ENCODE assay signal across 8 cellular contexts in the genomic region with DNA sequence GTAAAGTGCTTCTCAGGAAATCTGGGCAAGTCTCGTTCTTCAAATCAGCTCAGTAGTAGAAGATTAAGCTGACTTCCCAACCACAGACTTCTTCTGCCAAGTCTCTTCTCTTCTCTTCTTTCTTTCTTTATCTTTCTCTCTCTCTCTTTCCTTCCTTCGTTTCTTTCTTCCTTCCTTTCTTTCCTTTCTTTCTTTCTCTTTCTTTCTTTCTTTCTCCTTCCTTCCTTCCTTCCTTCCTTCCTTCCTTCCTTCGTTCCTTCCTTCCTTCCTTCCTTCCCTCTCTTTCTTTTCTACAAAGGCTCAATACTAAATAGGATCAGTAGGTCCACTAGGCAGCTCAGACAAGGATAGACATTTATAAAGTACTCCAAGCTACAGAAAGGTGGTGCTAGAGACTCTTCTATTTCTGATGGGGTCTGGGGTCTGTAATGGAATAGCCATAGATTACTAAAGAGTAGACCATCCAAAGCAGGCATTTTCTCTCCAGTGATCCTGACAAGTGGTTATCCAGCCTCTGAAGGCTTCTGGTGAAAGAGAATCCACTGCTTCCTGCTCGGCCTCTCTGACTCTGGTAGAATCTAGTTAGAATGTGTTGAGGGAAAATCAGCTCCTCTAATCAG.
DNase-seq lines count a peak whose midpoint lies in the region; ATAC-seq, FAIRE-seq and TF ChIP-seq lines count a peak whose summit lies in the region.

No MANE protein-coding gene starts in this region.

- peaks cover 37% of the 10 kb centered on the region for H3K4me1 ChIP-seq in A549
- H3K4me1 ChIP-seq in H1 (replicated peaks in 1 of 4; ENCODE audit: control insufficient read depth in 3 of 4, insufficient read depth in 4 of 4, low read length in 3 of 4): no peaks in the 10 kb centered on the region

- no peak overlapping the region for H3K9ac ChIP-seq in H1 (replicated peaks in 1 of 4; ENCODE audit: extremely low read depth in 1 of 4, low read depth in 3 of 4, low read length in 3 of 4)

- POLR2A ChIA-PET in A549 (lab: Yijun Ruan, JAX) (interaction anchor here (1.0 kb wide), 1 partner anchor 357 kb away, joined by 3 read pairs; no protein-coding TSS in a partner anchor), H1 (lab: Charles Lee; ENCODE audit: partially characterized antibody) (no interaction called here)

- no peaks in the 10 kb centered on the region for H3K23me2 ChIP-seq in H1 (ENCODE audit: low read depth, low read length)

- H3K79me1 ChIP-seq in H1 (ENCODE audit: low read depth, low read length): no peaks in the 10 kb centered on the region

- H4K5ac ChIP-seq in H1 (ENCODE audit: insufficient read length, low read depth, low read length): no peak overlapping the region

- H3K27ac ChIP-seq in A549 (peak overlapping the region; percentile 51 to 85; a peak in 4 of 6 replicates), H1 (ENCODE audit: low read depth, low read length) (no peak overlapping the region)

- WGBS in A549 (ENCODE audit: missing lambda C conversion rate): 83% methylated on average over 3 of the region's 4 CpGs
- WGBS in H1 (ENCODE audit: extremely low coverage in 1 of 2, insufficient coverage in 1 of 2, insufficient read length in 1 of 2, insufficient replicate concordance in 2 of 2, low coverage in 1 of 2, low lambda C conversion rate in 2 of 2, missing lambda C conversion rate in 1 of 2), 2 experiments: 84% methylated on average over 4 of the region's 4 CpGs; no CpG with 5 or more reads in 1 of the 2 experiments

- no peaks in the 10 kb centered on the region for H3K36me3 ChIP-seq in H1 (ENCODE audit: control insufficient read depth in 2 of 4, insufficient read depth in 4 of 4, low read length in 3 of 4)

- no peak overlapping the region for H3K23ac ChIP-seq in H1 (ENCODE audit: insufficient read length)

- H4K91ac ChIP-seq in H1 (replicated peaks; ENCODE audit: insufficient read length, low read length): no peak overlapping the region

- H3K79me2 ChIP-seq in H1 (ENCODE audit: control insufficient read depth in 1 of 2, insufficient read depth in 2 of 2, low read length in 2 of 2): no peaks in the 10 kb centered on the region

- peak in 1 of 2 experiments; percentile 70; a peak in 3 of 6 replicates for ATAC-seq in A549

- DNase-seq in A549 (ENCODE audit: low read depth in 1 of 2, low spot score in 1 of 2) (peak; percentile 3 to 47), GM18507 (ENCODE audit: extremely low spot score, insufficient read length, low read depth) (no peak), NCI-H524 treated with DMSO at 0.1 percent for 48 hours (lab: John Stamatoyannopoulos, UW) (peak; percentile 66), H1 (ENCODE audit: low read depth in 1 of 2, low spot score in 2 of 2) (no peak), posterior vena cava (ENCODE audit: low spot score) (no peak), NCI-H226 (no peak), activated gamma-delta T cell (lab: John Stamatoyannopoulos, UW) (no peak), medulla oblongata (ENCODE audit: extremely low spot score) (no peak)

- no peak overlapping the region for H2BK120ac ChIP-seq in H1 (replicated peaks; ENCODE audit: low read depth, low read length)

- H3K4me3 ChIP-seq in A549 (no peak overlapping the region), H1 (ENCODE audit: extremely low read depth in 1 of 4, insufficient read depth in 2 of 4, low read depth in 3 of 4, low read length in 4 of 4) (no peak overlapping the region)

- no peak overlapping the region for H2BK20ac ChIP-seq in H1 (ENCODE audit: low read length)

- H3K14ac ChIP-seq in H1 (ENCODE audit: insufficient read length): no peak overlapping the region

- FAIRE-seq in A549 (lab: Jason Lieb, UNC): no peak
- peak; percentile 33 for FAIRE-seq in GM18507 (lab: Jason Lieb, UNC)
- FAIRE-seq in H1 (lab: Jason Lieb, UNC): no peak

- TF ChIP-seq POLR2A in A549 (IDR thresholded peaks at IDR 0.05; ENCODE audit: low read length) (no peak), H1 (IDR thresholded peaks at IDR 0.05; ENCODE audit: control extremely low read depth in 1 of 2, low read depth in 2 of 2, low read length in 2 of 2) (no peak)

- H3K56ac ChIP-seq in H1 (replicated peaks; ENCODE audit: insufficient read length, low read depth, low read length): no peak overlapping the region

- H4K8ac ChIP-seq in H1 (ENCODE audit: extremely low read depth, insufficient read depth, low read length): no peak overlapping the region

- TF ChIP-seq CTCF in A549 (IDR thresholded peaks at IDR 0.05) (peak; percentile 32), H1 (IDR thresholded peaks at IDR 0.05; ENCODE audit: control extremely low read depth in 1 of 3, insufficient read depth in 1 of 3, low read depth in 1 of 3, low read length in 3 of 3) (peak in 2 of 3 experiments; percentile 44 to 61; a peak in 2 of 4 replicates)

- H3K9me3 ChIP-seq in A549: no peaks in the 10 kb centered on the region; the same call in 2 of the 3 replicates
- H3K9me3 ChIP-seq in H1 (ENCODE audit: insufficient read depth in 2 of 2, low read depth in 1 of 2, low read length in 1 of 2): no peaks in the 10 kb centered on the region

- no peak for TF ChIP-seq EP300 in A549 (IDR thresholded peaks at IDR 0.05)
- no peak for TF ChIP-seq EP300 in H1 (IDR thresholded peaks at IDR 0.05; ENCODE audit: borderline replicate concordance in 1 of 2, low read depth in 2 of 2, low read length in 2 of 2)

- H3K4ac ChIP-seq in H1 (replicated peaks; ENCODE audit: insufficient read length, low read depth, low read length): no peak overlapping the region

- H2AFZ ChIP-seq in H1 (ENCODE audit: low read length): no peak overlapping the region

- no peak overlapping the region for H3K4me2 ChIP-seq in A549
- H3K4me2 ChIP-seq in H1 (ENCODE audit: insufficient read depth in 1 of 2, low read depth in 2 of 2, low read length in 2 of 2): no peak overlapping the region

- intact Hi-C loops in posterior vena cava (cut with DNase I): no loop called here

- H2BK5ac ChIP-seq in H1 (ENCODE audit: low read depth, low read length): no peak overlapping the region

- H2AK5ac ChIP-seq in H1 (ENCODE audit: low read depth, low read length): no peak overlapping the region

- no peak overlapping the region for H2BK12ac ChIP-seq in H1 (ENCODE audit: low read depth, low read length)

- H2BK15ac ChIP-seq in H1 (ENCODE audit: low read length): no peak overlapping the region

- CTCF ChIA-PET in A549 (lab: Yijun Ruan, JAX): interaction anchor here (0.5 to 1.9 kb wide), 11 partner anchors 10 to 676 kb away, joined by 3 to 10 read pairs (median 3); no protein-coding TSS in a partner anchor
- CTCF ChIA-PET in H1 (lab: Charles Lee; ENCODE audit: partially characterized antibody): interaction anchor here (0.5 to 4.3 kb wide), 64 partner anchors 9 to 830 kb away, joined by 3 to 25 read pairs (median 4); no protein-coding TSS in a partner anchor

- no peaks in the 10 kb centered on the region for H3K27me3 ChIP-seq in H1 (replicated peaks in 1 of 4; ENCODE audit: control insufficient read depth in 3 of 4, extremely low read depth in 1 of 4, insufficient read depth in 3 of 4, low read length in 3 of 4)

- TF ChIP-seq RAD21 in A549 (conservative IDR thresholded peaks at IDR 0.05 in 1 of 2, IDR thresholded peaks at IDR 0.05 in 1 of 2) (peak; percentile 56 to 61), H1 (IDR thresholded peaks at IDR 0.05 in 1 of 2, conservative IDR thresholded peaks at IDR 0.05 in 1 of 2; ENCODE audit: low read depth in 2 of 2, low read length in 2 of 2) (peak; percentile 80 to 85)

- no peak overlapping the region for H3K18ac ChIP-seq in H1 (ENCODE audit: extremely low read depth, low read length)

- no peaks in the 10 kb centered on the region for H4K20me1 ChIP-seq in H1 (replicated peaks in 1 of 2; ENCODE audit: control insufficient read depth in 1 of 2, insufficient read depth in 2 of 2, low read length in 2 of 2)

TF ChIP-seq in A549, 52 proteins besides CTCF, POLR2A, EP300 and RAD21:
- TF ChIP-seq, protein P1, sequence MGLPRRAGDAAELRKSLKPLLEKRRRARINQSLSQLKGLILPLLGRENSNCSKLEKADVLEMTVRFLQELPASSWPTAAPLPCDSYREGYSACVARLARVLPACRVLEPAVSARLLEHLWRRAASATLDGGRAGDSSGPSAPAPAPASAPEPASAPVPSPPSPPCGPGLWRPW (IDR thresholded peaks at IDR 0.05): no peak
- TF ChIP-seq EHF (CRISPR knock-in tag; IDR thresholded peaks at IDR 0.05) (no peak), FOSL2 (IDR thresholded peaks at IDR 0.05) (no peak), FOSL2 (CRISPR knock-in tag; IDR thresholded peaks at IDR 0.05) (no peak), SMC3 (IDR thresholded peaks at IDR 0.05) (peak; percentile 46)

TF ChIP-seq in H1, 55 proteins besides CTCF, POLR2A, EP300 and RAD21 (continues in another document):
- TF ChIP-seq CBX5 (IDR thresholded peaks at IDR 0.05; ENCODE audit: low read depth, low read length): no peak
- no peak for TF ChIP-seq TCF12 (IDR thresholded peaks at IDR 0.05; ENCODE audit: low read depth, low read length)
- TF ChIP-seq POU5F1 (IDR thresholded peaks at IDR 0.05; ENCODE audit: low read depth, low read length): no peak
- TF ChIP-seq, protein P2, sequence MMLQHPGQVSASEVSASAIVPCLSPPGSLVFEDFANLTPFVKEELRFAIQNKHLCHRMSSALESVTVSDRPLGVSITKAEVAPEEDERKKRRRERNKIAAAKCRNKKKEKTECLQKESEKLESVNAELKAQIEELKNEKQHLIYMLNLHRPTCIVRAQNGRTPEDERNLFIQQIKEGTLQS (IDR thresholded peaks at IDR 0.05; ENCODE audit: insufficient read depth, low read depth, low read length): no peak
- no peak for TF ChIP-seq SAP30 (IDR thresholded peaks at IDR 0.05; ENCODE audit: insufficient read depth, insufficient replicate concordance, low read length)
- no peak for TF ChIP-seq GABPA (IDR thresholded peaks at IDR 0.05; ENCODE audit: borderline replicate concordance, insufficient read depth, low read length)
- TF ChIP-seq MAFK (IDR thresholded peaks at IDR 0.05; ENCODE audit: low read depth, low read length): no peak
- TF ChIP-seq EGR1 (IDR thresholded peaks at IDR 0.05; ENCODE audit: borderline replicate concordance, low read depth, low read length): no peak
- TF ChIP-seq ASH2L (IDR thresholded peaks at IDR 0.05; ENCODE audit: low read length): no peak
- no peak for TF ChIP-seq SP1 (IDR thresholded peaks at IDR 0.05; ENCODE audit: low read depth, low read length)
- TF ChIP-seq HDAC2 (IDR thresholded peaks at IDR 0.05; ENCODE audit: borderline replicate concordance in 1 of 2, low read depth in 2 of 2, low read length in 2 of 2): no peak
- no peak for TF ChIP-seq BCL11A (IDR thresholded peaks at IDR 0.05; ENCODE audit: low read depth in 2 of 2, low read length in 2 of 2)
- TF ChIP-seq FOSL1 (IDR thresholded peaks at IDR 0.05; ENCODE audit: insufficient read depth, low read depth, low read length): no peak
- no peak for TF ChIP-seq PHF8 (conservative IDR thresholded peaks at IDR 0.05; ENCODE audit: low read depth, low read length)
- no peak for TF ChIP-seq TAF1 (IDR thresholded peaks at IDR 0.05; ENCODE audit: low read depth, low read length)
- TF ChIP-seq KDM1A (IDR thresholded peaks at IDR 0.05; ENCODE audit: borderline replicate concordance, low read length): no peak

Comparison
In these comparisons a context has a peak if more than half of its experiments do, and no peak if none do; other contexts are left out.
1. DNase-seq: peak in A549 (2 of 2) and NCI-H524 treated with DMSO at 0.1 percent for 48 hours (single experiment); none in GM18507 (single experiment), H1 (0 of 2), posterior vena cava (single experiment), NCI-H226 (single experiment), activated gamma-delta T cell (single experiment) and medulla oblongata (single experiment).